Comparison of ENCODE assay signal across 23 cellular contexts in genomic region chr7:21754963-21755362, GRCh38.
DNase-seq lines count a peak whose midpoint lies in the region; ATAC-seq, FAIRE-seq and TF ChIP-seq lines count a peak whose summit lies in the region.
"Had no signal": no experiment of that assay in that cellular context is flagged by ENCODE, and none has a peak within 500 bp of the region (broad histone marks: within the 10 kb centered on the region; RNA-seq: fewer than 3 reads in every experiment).

No MANE protein-coding gene starts in this region.

- no peaks in the 10 kb centered on the region for H3K27me3 ChIP-seq in GM23338 (ENCODE audit: insufficient read depth)
- H3K27me3 ChIP-seq: BLaER1 treated with 17β-estradiol and CSF1 and Interleukin-3, amounts not matched to agents 10 nM and 100 nM had no signal

- no peaks in the 10 kb centered on the region for H3K36me3 Mint-ChIP-seq in GM23338 (ENCODE audit: low read depth)
- no peaks in the 10 kb centered on the region for H3K36me3 Mint-ChIP-seq in WTC11
- H3K36me3 Mint-ChIP-seq: CD14-positive monocyte; CD8-positive, alpha-beta memory T cell had no signal

- no peak overlapping the region for H2AFZ ChIP-seq in GM23338

- DNase-seq in GM23338 (ENCODE audit: low spot score) (peak; percentile 62), WTC11 (ENCODE audit: low spot score) (no peak), iPS DF 19.7 (ENCODE audit: low read depth, low spot score) (peak; percentile 57), urothelium cell line (ENCODE audit: low spot score) (no peak), NCI-H748 treated with DMSO at 0.1 percent for 48 hours (lab: John Stamatoyannopoulos, UW) (no peak), cerebellar cortex (ENCODE audit: low spot score) (no peak)
- DNase-seq: 8988T; ACHN; AML-193; BE2C; CD4-positive, alpha-beta T cell; CD8-positive, alpha-beta memory T cell; DMS 273 treated with DMSO at 0.1 percent for 48 hours; DMS79; GOT3; HFFc6 had no signal

- TF ChIP-seq CTCF in GM23338 (conservative IDR thresholded peaks at IDR 0.05; ENCODE audit: low read depth in 2 of 2) (no peak), WTC11 (IDR thresholded peaks at IDR 0.05) (no peak)

- FAIRE-seq in urothelium cell line (lab: Jason Lieb, UNC), result peak; percentile 23
- FAIRE-seq: A549, D721Med, GM12892 had no signal

- POLR2A ChIA-PET in WTC11 (lab: Charles Lee), result no interaction called here

- no peak overlapping the region for H3K4me3 Mint-ChIP-seq in GM23338
- no peak overlapping the region for H3K4me3 Mint-ChIP-seq in WTC11
- H3K4me3 Mint-ChIP-seq: CD14-positive monocyte; CD4-positive, alpha-beta T cell; CD8-positive, alpha-beta memory T cell; HFFc6 had no signal

- no peaks in the 10 kb centered on the region for H3K9me3 Mint-ChIP-seq in GM23338
- no peaks in the 10 kb centered on the region for H3K9me3 Mint-ChIP-seq in WTC11
- H3K9me3 Mint-ChIP-seq: CD14-positive monocyte; CD4-positive, alpha-beta T cell; CD8-positive, alpha-beta memory T cell; HFFc6 had no signal

- H3K36me3 ChIP-seq in GM23338 (ENCODE audit: insufficient read depth), result no peaks in the 10 kb centered on the region
- H3K36me3 ChIP-seq: BE2C; BLaER1 treated with 17β-estradiol and CSF1 and Interleukin-3, amounts not matched to agents 10 nM and 100 nM; HAP-1 had no signal

- no peaks in the 10 kb centered on the region for H3K9me2 ChIP-seq in GM23338 (ENCODE audit: insufficient read depth)

- H4K20me1 ChIP-seq in GM23338 (replicated peaks; ENCODE audit: insufficient read depth), result no peaks in the 10 kb centered on the region
- H4K20me1 ChIP-seq: BLaER1 treated with 17β-estradiol and CSF1 and Interleukin-3, amounts not matched to agents 10 nM and 100 nM had no signal

- no peaks in the 10 kb centered on the region for H3F3A ChIP-seq in GM23338 (replicated peaks; ENCODE audit: low read depth)

- CTCF ChIA-PET in WTC11 (lab: Charles Lee), result interaction anchor here (0.9 to 1.6 kb wide), 2 partner anchors 13 to 204 kb away, joined by 3 to 14 read pairs; no protein-coding TSS in a partner anchor

- H3K27ac ChIP-seq in GM23338 (ENCODE audit: low read depth), result no peak overlapping the region
- H3K27ac ChIP-seq: A549; BLaER1 treated with 17β-estradiol and CSF1 and Interleukin-3, amounts not matched to agents 10 nM and 100 nM had no signal

- no peaks in the 10 kb centered on the region for H3K79me2 ChIP-seq in GM23338 (replicated peaks; ENCODE audit: insufficient read depth)

- H3K27ac Mint-ChIP-seq in GM23338 (no peak overlapping the region), WTC11 (peak overlapping the region; percentile 15; the same call in 1 of the 2 replicates)
- H3K27ac Mint-ChIP-seq: CD4-positive, alpha-beta T cell; CD8-positive, alpha-beta memory T cell; HFFc6 had no signal

- H3K4me1 Mint-ChIP-seq in GM23338 (peaks cover 25% of the 10 kb centered on the region), WTC11 (peaks cover 30% of the 10 kb centered on the region)
- H3K4me1 Mint-ChIP-seq: CD14-positive monocyte; CD8-positive, alpha-beta memory T cell had no signal

- peak overlapping the region; percentile 15; the same call in 1 of the 2 replicates for H3K4me2 ChIP-seq in GM23338
- H3K4me2 ChIP-seq: A549; BLaER1 treated with 17β-estradiol and CSF1 and Interleukin-3, amounts not matched to agents 10 nM and 100 nM had no signal

- no peaks in the 10 kb centered on the region for H3K27me3 Mint-ChIP-seq in GM23338 (ENCODE audit: insufficient read depth, low read depth, poor library complexity)
- no peaks in the 10 kb centered on the region for H3K27me3 Mint-ChIP-seq in WTC11 (ENCODE audit: low read depth)

- peaks cover 36% of the 10 kb centered on the region for H3K4me1 ChIP-seq in GM23338 (ENCODE audit: insufficient read depth)
- H3K4me1 ChIP-seq: A549; BE2C; BLaER1 treated with 17β-estradiol and CSF1 and Interleukin-3, amounts not matched to agents 10 nM and 100 nM; HAP-1 had no signal

- H3K4me3 ChIP-seq in GM23338, result no peak overlapping the region
- H3K4me3 ChIP-seq: A549; BLaER1 treated with 17β-estradiol and CSF1 and Interleukin-3, amounts not matched to agents 10 nM and 100 nM; HAP-1 had no signal

- peak; percentile 86 for ATAC-seq in GM23338
- ATAC-seq in WTC11, result peak; percentile 86
- no peak for ATAC-seq in GM21423 (IDR thresholded peaks at IDR 0.05; ENCODE audit: unreplicated experiment)
- ATAC-seq: A549 had no signal

TF ChIP-seq in GM23338, 12 proteins besides CTCF, POLR2A, EP300 and RAD21 (continues in another document):
- TF ChIP-seq REST (IDR thresholded peaks at IDR 0.05; ENCODE audit: unreplicated experiment), result no peak
- TF ChIP-seq EZH2phosphoT487 (IDR thresholded peaks at IDR 0.05; ENCODE audit: unreplicated experiment), result no peak
- TF ChIP-seq ETS1 (IDR thresholded peaks at IDR 0.05), result no peak
- TF ChIP-seq NANOG (IDR thresholded peaks at IDR 0.05; ENCODE audit: borderline replicate concordance), result 0 out of 2 replicates have a peak, but pooled peaks have one; percentile 16
- no peak for TF ChIP-seq CREB1 (CRISPR knock-in tag; IDR thresholded peaks at IDR 0.05; ENCODE audit: low read depth)

TF ChIP-seq in WTC11, 78 proteins besides CTCF, POLR2A, EP300 and RAD21 (continues in another document):
- TF ChIP-seq OVOL2 (CRISPR knock-in tag; IDR thresholded peaks at IDR 0.05; ENCODE audit: borderline replicate concordance), result no peak
- TF ChIP-seq E2F4 (CRISPR knock-in tag; IDR thresholded peaks at IDR 0.05; ENCODE audit: borderline replicate concordance, low read depth), result no peak
- no peak for TF ChIP-seq JAZF1 (CRISPR knock-in tag; IDR thresholded peaks at IDR 0.05)
- TF ChIP-seq ZBTB43 (CRISPR knock-in tag; IDR thresholded peaks at IDR 0.05), result no peak
- no peak for TF ChIP-seq ATF6 (CRISPR knock-in tag; IDR thresholded peaks at IDR 0.05)
- TF ChIP-seq ELF4 (CRISPR knock-in tag; IDR thresholded peaks at IDR 0.05; ENCODE audit: low read depth), result no peak
- TF ChIP-seq TCF7 (CRISPR knock-in tag; IDR thresholded peaks at IDR 0.05; ENCODE audit: low read depth), result no peak
- TF ChIP-seq SMAD4 (CRISPR knock-in tag; IDR thresholded peaks at IDR 0.05), result no peak
- no peak for TF ChIP-seq ZNF416 (CRISPR knock-in tag; IDR thresholded peaks at IDR 0.05)
- TF ChIP-seq ZNF281 (CRISPR knock-in tag; IDR thresholded peaks at IDR 0.05), result no peak
- no peak for TF ChIP-seq NFATC4 (CRISPR knock-in tag; IDR thresholded peaks at IDR 0.05)
- TF ChIP-seq ATF1 (CRISPR knock-in tag; IDR thresholded peaks at IDR 0.05), result no peak

Comparison
In these comparisons a context has a peak if more than half of its experiments do, and no peak if none do; other contexts are left out.
1. DNase-seq: peak in GM23338 (single experiment) and iPS DF 19.7 (single experiment); none in WTC11 (single experiment), urothelium cell line (single experiment), NCI-H748 treated with DMSO at 0.1 percent for 48 hours (single experiment) and cerebellar cortex (single experiment).